ENCODE assay signal across 11 cellular contexts in genomic region chr1:22689505-22689904, GRCh38. TPM values are rescaled to one million over a fixed set of nuclear protein-coding genes. Genes with fewer than 3 reads are reported as not detected.
DNase-seq lines count a peak whose midpoint lies in the region; TF ChIP-seq lines count a peak whose summit lies in the region.
"Had no signal": no experiment of that assay in that cellular context is flagged by ENCODE, and none has a peak within 500 bp of the region (broad histone marks: within the 10 kb centered on the region; RNA-seq: fewer than 3 reads in every experiment).

No MANE protein-coding gene starts in this region.

- H3K4me2 ChIP-seq in mammary epithelial cell (ENCODE audit: insufficient read depth, low read depth, low read length) (no peak overlapping the region), neural progenitor cell (peak overlapping the region; percentile 54)

- H3K4me1 Mint-ChIP-seq in neural progenitor cell, result peaks cover 48% of the 10 kb centered on the region

- no peaks in the 10 kb centered on the region for H4K20me1 ChIP-seq in mammary epithelial cell (ENCODE audit: insufficient read depth, low read length)
- H4K20me1 ChIP-seq in neural progenitor cell (ENCODE audit: low read depth), result no peaks in the 10 kb centered on the region

- H3K9ac ChIP-seq in mammary epithelial cell (ENCODE audit: insufficient read depth, low read length), result no peak overlapping the region
- H3K9ac ChIP-seq in neural progenitor cell, result no peak overlapping the region

- no peaks in the 10 kb centered on the region for H3K9me3 Mint-ChIP-seq in neural progenitor cell

- H3K36me3 ChIP-seq in mammary epithelial cell (ENCODE audit: insufficient read depth, low read length) (no peaks in the 10 kb centered on the region), neural progenitor cell (no peaks in the 10 kb centered on the region)
- H3K36me3 ChIP-seq: vagina had no signal

- H3F3A ChIP-seq in neural progenitor cell (ENCODE audit: low read depth), result peaks cover 5% of the 10 kb centered on the region

- no peaks in the 10 kb centered on the region for H3K9me3 ChIP-seq in mammary epithelial cell (replicated peaks; ENCODE audit: insufficient read depth, low read length)
- no peaks in the 10 kb centered on the region for H3K9me3 ChIP-seq in neural progenitor cell (ENCODE audit: low read depth)
- H3K9me3 ChIP-seq: vagina had no signal

- no peaks in the 10 kb centered on the region for H3K27me3 ChIP-seq in mammary epithelial cell (ENCODE audit: insufficient read depth, low read length)
- no peaks in the 10 kb centered on the region for H3K27me3 ChIP-seq in neural progenitor cell
- H3K27me3 ChIP-seq: vagina had no signal

- intact Hi-C loops in mammary epithelial cell (cut with micrococcal nuclease), result no loop called here

- H3K4me1 ChIP-seq in mammary epithelial cell (ENCODE audit: insufficient read depth, low read length) (no peaks in the 10 kb centered on the region), neural progenitor cell (peaks cover 38% of the 10 kb centered on the region)
- H3K4me1 ChIP-seq: vagina had no signal

- DNase-seq in ELR (ENCODE audit: low read depth), result peak; percentile 97
- DNase-seq in NCI-H2081 (lab: John Stamatoyannopoulos, UW), result peak; percentile 85 to 93
- peak; percentile 71 for DNase-seq in mammary epithelial cell
- peak; percentile 88 for DNase-seq in neural progenitor cell (ENCODE audit: low spot score)
- no peak for DNase-seq in Ammon's horn (ENCODE audit: low spot score)
- no peak for DNase-seq in KBM-7
- DNase-seq in activated CD8-positive, alpha-beta memory T cell treated with anti-CD3 and anti-CD28 coated beads, Interleukin-2, amount 50 U/mL, for 4 hours, result no peak
- no peak for DNase-seq in stimulated activated CD4-positive, alpha-beta T cell treated with anti-CD3 and anti-CD28 coated beads, Interleukin-2, amount 100 ng/mL, for 48 hours
- DNase-seq: activated CD4-positive, alpha-beta T cell treated with anti-CD3 and anti-CD28 coated beads for 48 hours; NCI-H187 treated with DMSO at 0.1 percent for 48 hours had no signal

- in situ Hi-C loops in mammary epithelial cell (cut with MboI; ENCODE audit: low sequenced_read_pairs in 2 of 2) (no loop called here), KBM-7 (cut with MboI; ENCODE audit: low pct_unique_long_range_greater_than_20kb, low sequenced_read_pairs) (no loop called here)

- CTCF ChIA-PET in mammary epithelial cell (lab: Charles Lee; ENCODE audit: low non-redundant PET), result no interaction called here

- no peak overlapping the region for H3K4me3 ChIP-seq in mammary epithelial cell (replicated peaks in 1 of 3; ENCODE audit: insufficient read depth in 1 of 3, low read depth in 2 of 3, low read length in 3 of 3)
- no peak overlapping the region for H3K4me3 ChIP-seq in neural progenitor cell
- H3K4me3 ChIP-seq: vagina had no signal

- H3K79me2 ChIP-seq in mammary epithelial cell (ENCODE audit: insufficient read depth, low read length) (no peaks in the 10 kb centered on the region), neural progenitor cell (ENCODE audit: low read depth) (no peaks in the 10 kb centered on the region)

- dilution Hi-C loops in mammary epithelial cell (cut with HindIII; ENCODE audit: low sequenced_read_pairs), result no loop called here

- H3K4me3 Mint-ChIP-seq in neural progenitor cell, result no peak overlapping the region

- H3K27me3 Mint-ChIP-seq in neural progenitor cell (ENCODE audit: insufficient read depth, low read depth), result peaks cover 8% of the 10 kb centered on the region

- H3K27ac ChIP-seq in mammary epithelial cell (ENCODE audit: insufficient read depth, low read depth, low read length) (no peak overlapping the region), neural progenitor cell (no peak overlapping the region)
- H3K27ac ChIP-seq: vagina had no signal

- BruUV-seq in mammary epithelial cell (replicated peaks; lab: Mats Ljungman, UMichigan), result no TSS peak

- no peaks in the 10 kb centered on the region for H3K36me3 Mint-ChIP-seq in neural progenitor cell

- 90% methylated on average over 11 of the region's 11 CpGs for WGBS in mammary epithelial cell (ENCODE audit: low coverage, missing lambda C conversion rate)

- H2AFZ ChIP-seq in mammary epithelial cell (ENCODE audit: low read depth, low read length) (no peak overlapping the region), neural progenitor cell (replicated peaks) (no peak overlapping the region)

- TF ChIP-seq CTCF in mammary epithelial cell (conservative IDR thresholded peaks at IDR 0.05 in 1 of 2, IDR thresholded peaks at IDR 0.05 in 1 of 2; ENCODE audit: extremely low read depth in 1 of 2, insufficient read depth in 1 of 2, low read depth in 1 of 2, low read length in 2 of 2), result no peak
- TF ChIP-seq CTCF in neural progenitor cell (IDR thresholded peaks at IDR 0.05), result no peak

- H3K27ac Mint-ChIP-seq in neural progenitor cell, result peak overlapping the region; percentile 50

RNA-seq across cellular contexts. Expression of gene EPHB2, which starts 21.1 kb away (rescaled TPM):
- 10 to 100 TPM in 1 of 2 donors, 1 to 10 TPM in 1; 4.9 to 46.3 TPM for total RNA-seq in mammary epithelial cell
- polyA plus RNA-seq in mammary epithelial cell, result 2.4 TPM
- polyA minus RNA-seq in mammary epithelial cell, result 7.4 TPM
- 38.3 and 80.2 TPM in 2 replicates for total RNA-seq in neural progenitor cell (ENCODE audit: low replicate concordance)

RNA-seq across cellular contexts. Expression of gene C1QB, which starts 36.5 kb away (rescaled TPM):
- total RNA-seq in mammary epithelial cell, result not detected
- polyA plus RNA-seq in mammary epithelial cell, result not detected
- not detected for polyA minus RNA-seq in mammary epithelial cell
- not detected in 2 replicates for total RNA-seq in neural progenitor cell (ENCODE audit: low replicate concordance)

RNA-seq across cellular contexts. Expression of gene C1QC, which starts 46.1 kb away (rescaled TPM):
- total RNA-seq in mammary epithelial cell (not detected), neural progenitor cell (ENCODE audit: low replicate concordance) (not detected in 2 replicates)
- not detected for polyA plus RNA-seq in mammary epithelial cell
- not detected for polyA minus RNA-seq in mammary epithelial cell

RNA-seq across cellular contexts. Expression of gene C1QA, which starts 53.1 kb away (rescaled TPM):
- total RNA-seq in mammary epithelial cell, result not detected
- polyA plus RNA-seq in mammary epithelial cell, result not detected
- not detected for polyA minus RNA-seq in mammary epithelial cell
- not detected in 2 replicates for total RNA-seq in neural progenitor cell (ENCODE audit: low replicate concordance)

Comparison
In these comparisons a context has a peak if more than half of its experiments do, and no peak if none do; other contexts are left out.
1. DNase-seq: peak in ELR (single experiment), NCI-H2081 (2 of 2), mammary epithelial cell (single experiment) and neural progenitor cell (single experiment); none in Ammon's horn (single experiment), KBM-7 (single experiment), activated CD8-positive, alpha-beta memory T cell treated with anti-CD3 and anti-CD28 coated beads, Interleukin-2, amount 50 U/mL, for 4 hours (single experiment) and stimulated activated CD4-positive, alpha-beta T cell treated with anti-CD3 and anti-CD28 coated beads, Interleukin-2, amount 100 ng/mL, for 48 hours (0 of 2).